8 cellular contexts compared by ENCODE assay signal in genomic region chrX:134806707-134807038, GRCh38. TPM values are rescaled to one million over a fixed set of nuclear protein-coding genes. Genes with fewer than 3 reads are reported as not detected.
DNase-seq lines count a peak whose midpoint lies in the region; ATAC-seq, FAIRE-seq and TF ChIP-seq lines count a peak whose summit lies in the region.

No MANE protein-coding gene starts in this region.

- intact Hi-C loops in kidney (cut with DNase I): no loop called here

- H3K27ac Mint-ChIP-seq in T-helper 1 cell treated with Interleukin-12 subunit alpha and Interleukin-12 subunit beta and Interleukin-4 antibody, amounts not matched to agents 30 μg/mL and 1 μg/mL, for 36 hours: peak overlapping the region; percentile 99
- H3K27ac Mint-ChIP-seq in activated naive CD8-positive, alpha-beta T cell treated with anti-CD3 and anti-CD28 coated beads for 36 hours: peak overlapping the region; percentile 95

- peaks cover 2% of the 10 kb centered on the region for H3K36me3 Mint-ChIP-seq in T-helper 1 cell treated with Interleukin-12 subunit alpha and Interleukin-12 subunit beta and Interleukin-4 antibody, amounts not matched to agents 30 μg/mL and 1 μg/mL, for 36 hours (ENCODE audit: low read depth)
- no peaks in the 10 kb centered on the region for H3K36me3 Mint-ChIP-seq in activated naive CD8-positive, alpha-beta T cell treated with anti-CD3 and anti-CD28 coated beads for 36 hours

- no peak for DNase-seq in T-helper 1 cell
- no peak for DNase-seq in activated naive CD8-positive, alpha-beta T cell treated with anti-CD3 and anti-CD28 coated beads for 36 hours
- DNase-seq in kidney: no peak
- no peak for DNase-seq in suprapubic skin (ENCODE audit: low spot score in 2 of 2)
- DNase-seq in inferior parietal cortex (ENCODE audit: extremely low spot score): no peak

- peak overlapping the region; percentile 89 for H3K4me3 Mint-ChIP-seq in T-helper 1 cell treated with Interleukin-12 subunit alpha and Interleukin-12 subunit beta and Interleukin-4 antibody, amounts not matched to agents 30 μg/mL and 1 μg/mL, for 36 hours
- peak overlapping the region; percentile 91 for H3K4me3 Mint-ChIP-seq in activated naive CD8-positive, alpha-beta T cell treated with anti-CD3 and anti-CD28 coated beads for 36 hours

- no peaks in the 10 kb centered on the region for H3K4me1 ChIP-seq in kidney (ENCODE audit: control insufficient read depth in 1 of 2, insufficient read depth in 1 of 2, low read depth in 1 of 2, low read length in 2 of 2)
- peaks cover 2% of the 10 kb centered on the region for H3K4me1 ChIP-seq in suprapubic skin

- H3K9me3 ChIP-seq in kidney (ENCODE audit: control insufficient read depth in 1 of 2, low read length in 2 of 2): no peaks in the 10 kb centered on the region
- H3K9me3 ChIP-seq in suprapubic skin: no peaks in the 10 kb centered on the region

- ATAC-seq in GM18519 (IDR thresholded peaks at IDR 0.05; ENCODE audit: low FRiP score, unreplicated experiment) (no peak), HG02623 (IDR thresholded peaks at IDR 0.05; ENCODE audit: unreplicated experiment) (no peak)

- H3K27me3 Mint-ChIP-seq in T-helper 1 cell treated with Interleukin-12 subunit alpha and Interleukin-12 subunit beta and Interleukin-4 antibody, amounts not matched to agents 30 μg/mL and 1 μg/mL, for 36 hours (ENCODE audit: low read depth): no peaks in the 10 kb centered on the region
- no peaks in the 10 kb centered on the region for H3K27me3 Mint-ChIP-seq in activated naive CD8-positive, alpha-beta T cell treated with anti-CD3 and anti-CD28 coated beads for 36 hours

- 26% methylated on average over 2 of the region's 2 CpGs for WGBS in suprapubic skin

- H3K36me3 ChIP-seq in kidney (ENCODE audit: control insufficient read depth in 1 of 2, insufficient read depth in 2 of 2, low read length in 2 of 2) (no peaks in the 10 kb centered on the region), suprapubic skin (no peaks in the 10 kb centered on the region)

- FAIRE-seq in kidney (lab: Jason Lieb, UNC): no peak

- H3K27ac ChIP-seq in kidney (ENCODE audit: low read depth in 2 of 2, low read length in 2 of 2): peak overlapping the region; percentile 76 to 96
- peak overlapping the region; percentile 68 for H3K27ac ChIP-seq in suprapubic skin

- H3K4me1 Mint-ChIP-seq in T-helper 1 cell treated with Interleukin-12 subunit alpha and Interleukin-12 subunit beta and Interleukin-4 antibody, amounts not matched to agents 30 μg/mL and 1 μg/mL, for 36 hours (ENCODE audit: low read depth): peaks cover 22% of the 10 kb centered on the region
- peaks cover 15% of the 10 kb centered on the region for H3K4me1 Mint-ChIP-seq in activated naive CD8-positive, alpha-beta T cell treated with anti-CD3 and anti-CD28 coated beads for 36 hours

- TF ChIP-seq EP300 in suprapubic skin (IDR thresholded peaks at IDR 0.05): no peak

- peak overlapping the region in 1 of 2 donors; percentile 67 for H3K9ac ChIP-seq in kidney (ENCODE audit: low read length in 2 of 2)

- peak overlapping the region; percentile 96 for H3K4me3 ChIP-seq in kidney (ENCODE audit: low read length in 2 of 2)
- peak overlapping the region; percentile 60 for H3K4me3 ChIP-seq in suprapubic skin

- no peak for TF ChIP-seq POLR2A in suprapubic skin (IDR thresholded peaks at IDR 0.05)

- TF ChIP-seq CTCF in kidney (IDR thresholded peaks at IDR 0.05; ENCODE audit: borderline replicate concordance, extremely low read depth, insufficient read depth) (no peak), suprapubic skin (IDR thresholded peaks at IDR 0.05) (no peak)

- no peaks in the 10 kb centered on the region for H3K9me3 Mint-ChIP-seq in T-helper 1 cell treated with Interleukin-12 subunit alpha and Interleukin-12 subunit beta and Interleukin-4 antibody, amounts not matched to agents 30 μg/mL and 1 μg/mL, for 36 hours
- H3K9me3 Mint-ChIP-seq in activated naive CD8-positive, alpha-beta T cell treated with anti-CD3 and anti-CD28 coated beads for 36 hours: no peaks in the 10 kb centered on the region

- no peaks in the 10 kb centered on the region for H3K27me3 ChIP-seq in suprapubic skin

RNA-seq across cellular contexts. Expression of gene PABIR2, which starts 9.7 kb away (rescaled TPM):
- 10 to 100 TPM; 43.6 to 47.6 TPM for total RNA-seq in activated naive CD8-positive, alpha-beta T cell treated with anti-CD3 and anti-CD28 coated beads for 36 hours
- total RNA-seq in kidney (23.2 TPM), suprapubic skin (10 to 100 TPM; 11.6 to 26.5 (median 18.3) TPM)
- polyA plus RNA-seq in kidney (ENCODE audit: insufficient read depth, low read depth, low replicate concordance): 17.2 TPM
